14 cellular contexts compared by ENCODE assay signal in the genomic region with DNA sequence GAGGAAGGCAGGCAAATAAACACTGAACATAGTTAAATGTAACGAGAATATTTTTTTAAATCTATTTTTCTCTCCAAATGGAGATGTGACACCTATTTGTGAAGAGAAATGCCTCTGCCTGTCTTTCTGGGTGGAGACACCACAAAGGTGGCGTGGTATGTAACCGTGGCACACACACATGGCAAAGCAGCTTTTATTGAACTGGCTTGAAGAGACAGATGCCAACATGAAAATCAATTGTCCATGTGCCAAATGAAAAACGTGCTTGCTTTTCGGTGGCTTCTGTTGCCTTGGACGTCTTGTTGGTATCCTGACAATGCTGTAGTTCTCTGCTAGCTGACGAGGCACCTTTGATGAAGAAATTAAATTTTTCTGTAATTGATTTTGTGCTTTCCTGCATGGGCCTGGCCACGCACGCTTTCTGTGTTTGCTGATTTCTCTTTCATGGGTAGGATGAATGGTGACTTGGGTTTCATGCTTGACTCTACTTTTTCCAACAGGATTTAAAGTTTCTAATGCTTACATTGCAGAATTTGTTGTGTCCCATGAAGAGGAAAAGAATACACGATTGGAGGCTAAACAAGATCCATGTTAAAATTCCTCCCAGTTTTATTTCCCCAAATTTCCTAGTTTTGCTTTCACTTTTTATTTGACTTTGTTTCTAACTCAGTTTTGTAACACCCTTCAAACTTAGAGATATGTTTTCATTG.
DNase-seq lines count a peak whose midpoint lies in the region; TF ChIP-seq lines count a peak whose summit lies in the region.
"Had no signal": no experiment of that assay in that cellular context is flagged by ENCODE, and none has a peak within 500 bp of the region (broad histone marks: within the 10 kb centered on the region; RNA-seq: fewer than 3 reads in every experiment).

No MANE protein-coding gene starts in this region.

- H3K4me1 ChIP-seq in CD4-positive, alpha-beta memory T cell (ENCODE audit: insufficient read depth, low read length): no peaks in the 10 kb centered on the region
- H3K4me1 ChIP-seq in osteoblast (ENCODE audit: insufficient read depth, low read length): peaks cover 3% of the 10 kb centered on the region
- H3K4me1 ChIP-seq in stomach: peaks cover 0 to 16% (median 6%) of the 10 kb centered on the region in 4 donors

- H3K27ac ChIP-seq in CD4-positive, alpha-beta memory T cell (ENCODE audit: low read depth, low read length): no peak overlapping the region
- H3K27ac ChIP-seq in osteoblast (ENCODE audit: low read depth, low read length) (peak overlapping the region; percentile 25), stomach (no peak overlapping the region)

- no peak for TF ChIP-seq POLR2A in stomach (IDR thresholded peaks at IDR 0.05)

- peaks cover 0 to 15% (median 12%) of the 10 kb centered on the region in 4 donors for H3K4me1 Mint-ChIP-seq in CD4-positive, alpha-beta memory T cell
- H3K4me1 Mint-ChIP-seq in immature natural killer cell: peaks cover 26 to 40% of the 10 kb centered on the region in 2 donors
- peaks cover 18% of the 10 kb centered on the region for H3K4me1 Mint-ChIP-seq in activated T-cell treated with anti-CD3 and anti-CD28 coated beads, Interleukin-2, amount 50 U/mL, for 24 hours (ENCODE audit: low read depth)

- intact Hi-C loops in CD4-positive, alpha-beta memory T cell (cut with micrococcal nuclease): no loop called here
- intact Hi-C loops in stomach (cut with DNase I; ENCODE audit: low total_unique reads): no loop called here

- CTCF ChIA-PET in CD4-positive, alpha-beta memory T cell (lab: Charles Lee; ENCODE audit: partially characterized antibody): no interaction called here

- no peak for TF ChIP-seq EP300 in stomach (IDR thresholded peaks at IDR 0.05)

- no peaks in the 10 kb centered on the region for H3K27me3 ChIP-seq in CD4-positive, alpha-beta memory T cell (ENCODE audit: insufficient read depth, low read length)
- H3K27me3 ChIP-seq in osteoblast (ENCODE audit: insufficient read depth, low read length): no peaks in the 10 kb centered on the region
- no peaks in the 10 kb centered on the region for H3K27me3 ChIP-seq in stomach

- H3K9me3 ChIP-seq in CD4-positive, alpha-beta memory T cell (ENCODE audit: control insufficient read depth in 1 of 2, low read length in 2 of 2): no peaks in the 10 kb centered on the region
- H3K9me3 ChIP-seq in osteoblast (ENCODE audit: low read depth, low read length) (no peaks in the 10 kb centered on the region), stomach (no peaks in the 10 kb centered on the region)

- POLR2A ChIA-PET in CD4-positive, alpha-beta memory T cell (lab: Charles Lee; ENCODE audit: partially characterized antibody): no interaction called here

- no peaks in the 10 kb centered on the region for H3K79me2 ChIP-seq in osteoblast (ENCODE audit: insufficient read depth, low read length)

- peak overlapping the region in 4 of 7 donors; percentile 1 to 37 (median 13) for H3K27ac Mint-ChIP-seq in CD4-positive, alpha-beta memory T cell
- H3K27ac Mint-ChIP-seq in immature natural killer cell: peak overlapping the region in 4 of 6 donors; percentile 37 to 77 (median 62)
- no peak overlapping the region for H3K27ac Mint-ChIP-seq in activated T-cell treated with anti-CD3 and anti-CD28 coated beads, Interleukin-2, amount 50 U/mL, for 24 hours
- H3K27ac Mint-ChIP-seq: GM23338 had no signal

- no peaks in the 10 kb centered on the region for H3K27me3 Mint-ChIP-seq in CD4-positive, alpha-beta memory T cell
- peaks cover 0 to 1% (median 0%) of the 10 kb centered on the region in 3 donors for H3K27me3 Mint-ChIP-seq in immature natural killer cell (ENCODE audit: low read depth in 3 of 3)
- H3K27me3 Mint-ChIP-seq in activated T-cell treated with anti-CD3 and anti-CD28 coated beads, Interleukin-2, amount 50 U/mL, for 24 hours: no peaks in the 10 kb centered on the region
- H3K27me3 Mint-ChIP-seq: CD4-positive, CD25-positive, alpha-beta regulatory T cell had no signal

- no peaks in the 10 kb centered on the region for H3K36me3 ChIP-seq in CD4-positive, alpha-beta memory T cell (ENCODE audit: insufficient read depth, low read length)
- H3K36me3 ChIP-seq in osteoblast (ENCODE audit: insufficient read depth, low read length) (no peaks in the 10 kb centered on the region), stomach (peaks cover 0 to 3% (median 0%) of the 10 kb centered on the region in 4 donors)

- 84 to 89% (median 85%) methylated on average over 10 of the region's 10 CpGs for WGBS in stomach, 5 donors

- no peaks in the 10 kb centered on the region for H3K9me3 Mint-ChIP-seq in CD4-positive, alpha-beta memory T cell
- H3K9me3 Mint-ChIP-seq in immature natural killer cell: no peaks in the 10 kb centered on the region
- no peaks in the 10 kb centered on the region for H3K9me3 Mint-ChIP-seq in activated T-cell treated with anti-CD3 and anti-CD28 coated beads, Interleukin-2, amount 50 U/mL, for 24 hours
- H3K9me3 Mint-ChIP-seq: CD4-positive, CD25-positive, alpha-beta regulatory T cell; GM23338 had no signal

- H2AFZ ChIP-seq in osteoblast (ENCODE audit: low read length): peak overlapping the region; percentile 13
- H2AFZ ChIP-seq: GM23338 had no signal

- no peak overlapping the region for H3K4me3 Mint-ChIP-seq in CD4-positive, alpha-beta memory T cell
- H3K4me3 Mint-ChIP-seq in immature natural killer cell: no peak overlapping the region
- H3K4me3 Mint-ChIP-seq in activated T-cell treated with anti-CD3 and anti-CD28 coated beads, Interleukin-2, amount 50 U/mL, for 24 hours: no peak overlapping the region
- H3K4me3 Mint-ChIP-seq: CD4-positive, CD25-positive, alpha-beta regulatory T cell; GM23338 had no signal

- H3K36me3 Mint-ChIP-seq in CD4-positive, alpha-beta memory T cell: peaks cover 13 to 22% of the 10 kb centered on the region in 2 donors
- H3K36me3 Mint-ChIP-seq in immature natural killer cell: peaks cover 0 to 11% (median 7%) of the 10 kb centered on the region in 3 donors
- H3K36me3 Mint-ChIP-seq in activated T-cell treated with anti-CD3 and anti-CD28 coated beads, Interleukin-2, amount 50 U/mL, for 24 hours (ENCODE audit: low read depth): peaks cover 25% of the 10 kb centered on the region

- no peaks in the 10 kb centered on the region for H4K20me1 ChIP-seq in osteoblast (ENCODE audit: insufficient read depth, low read length)

- no peak overlapping the region for H3K4me3 ChIP-seq in CD4-positive, alpha-beta memory T cell (ENCODE audit: low read length in 2 of 2)
- H3K4me3 ChIP-seq in osteoblast (ENCODE audit: insufficient read depth, low read length) (peak overlapping the region; percentile 48), stomach (no peak overlapping the region)
- H3K4me3 ChIP-seq: GM23338 had no signal

- no peak for TF ChIP-seq CTCF in osteoblast (IDR thresholded peaks at IDR 0.05; ENCODE audit: extremely low read depth, low read depth, low read length)
- no peak for TF ChIP-seq CTCF in stomach (IDR thresholded peaks at IDR 0.05)

- DNase-seq in CD4-positive, alpha-beta memory T cell: no peak
- peak; percentile 37 for DNase-seq in NCI-H446 treated with DMSO at 0.1 percent for 48 hours (lab: John Stamatoyannopoulos, UW)
- DNase-seq in immature natural killer cell: no peak
- DNase-seq in osteoblast (ENCODE audit: insufficient read length, low spot score, missing footprints): no peak
- no peak for DNase-seq in KBM-7
- DNase-seq in stomach: no peak
- DNase-seq in activated T-cell treated with anti-CD3 and anti-CD28 coated beads, Interleukin-2, amount 50 U/mL, for 24 hours: no peak
- DNase-seq in H4 (ENCODE audit: low spot score): no peak
- DNase-seq: CD4-positive, CD25-positive, alpha-beta regulatory T cell; DND-41; KG1; NCI-H1092; NCI-H774 had no signal

- in situ Hi-C loops in KBM-7 (cut with MboI; ENCODE audit: low pct_unique_long_range_greater_than_20kb, low sequenced_read_pairs): no loop called here

- peak overlapping the region; percentile 63 for H3K4me2 ChIP-seq in osteoblast (ENCODE audit: insufficient read depth, low read length)
- H3K4me2 ChIP-seq: GM23338 had no signal
